Comparison of ENCODE assay signal across 27 cellular contexts in the genomic region with DNA sequence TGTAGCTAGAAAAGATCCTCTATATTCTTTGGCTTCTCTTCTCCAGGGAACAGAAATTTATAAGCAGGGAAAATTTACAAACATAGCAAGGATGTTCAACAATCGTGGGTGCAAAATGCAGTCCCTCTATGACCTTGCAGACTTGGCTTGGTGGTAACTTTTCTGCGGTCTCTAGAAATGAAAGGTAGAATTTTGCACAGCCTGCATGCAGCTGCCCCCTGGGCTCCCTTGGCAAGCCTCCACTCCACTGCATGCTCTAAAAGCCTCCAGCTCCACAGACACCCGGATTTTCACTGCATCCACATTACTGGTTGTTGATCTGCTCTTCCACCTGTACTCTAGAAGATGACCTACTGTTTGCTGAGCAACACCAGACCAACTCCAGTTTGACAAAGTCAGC.
"Had no signal": no experiment of that assay in that cellular context is flagged by ENCODE, and none has a peak within 500 bp of the region (broad histone marks: within the 10 kb centered on the region; RNA-seq: fewer than 3 reads in every experiment).

No MANE protein-coding gene starts in this region.

- H3K4me2 ChIP-seq: smooth muscle cell had no signal

- H3K27me3 Mint-ChIP-seq: naive thymus-derived CD4-positive, alpha-beta T cell; natural killer cell treated with Interleukin-12 subunit alpha and Interleukin-12 subunit beta and Interleukin-15 and Interleukin-18, amount 100 ng/mL, for 72 hours; progenitor cell of endocrine pancreas; stimulated activated memory B cell treated with anti-CD40 and anti-IgM and Interleukin-4, amounts not matched to agents 10 μg/mL and 1 μg/mL and 100 μg/mL, for 72 hours; stimulated activated naive CD8-positive, alpha-beta T cell treated with anti-CD3 and anti-CD28 coated beads, Interleukin-15, amount 100 ng/mL, for 72 hours had no signal

- H3K4me1 Mint-ChIP-seq: naive thymus-derived CD4-positive, alpha-beta T cell; stimulated activated memory B cell treated with anti-CD40 and anti-IgM and Interleukin-4, amounts not matched to agents 10 μg/mL and 1 μg/mL and 100 μg/mL, for 72 hours; stimulated activated naive CD8-positive, alpha-beta T cell treated with anti-CD3 and anti-CD28 coated beads, Interleukin-15, amount 100 ng/mL, for 72 hours had no signal

- H3K27me3 ChIP-seq: left lung, ovary, right atrium auricular region, right lobe of liver, tibial artery, upper lobe of right lung had no signal

- ATAC-seq: left colon; left lung; mucosa of descending colon; naive thymus-derived CD4-positive, alpha-beta T cell; natural killer cell treated with Interleukin-12 subunit alpha and Interleukin-12 subunit beta and Interleukin-15 and Interleukin-18, amount 100 ng/mL, for 72 hours; right lobe of liver; stimulated activated memory B cell treated with anti-CD40 and anti-IgM and Interleukin-4, amounts not matched to agents 10 μg/mL and 1 μg/mL and 100 μg/mL, for 72 hours; stimulated activated naive CD8-positive, alpha-beta T cell treated with anti-CD3 and anti-CD28 coated beads, Interleukin-15, amount 100 ng/mL, for 72 hours; upper lobe of right lung had no signal

- H3K27ac Mint-ChIP-seq: naive thymus-derived CD4-positive, alpha-beta T cell; natural killer cell treated with Interleukin-12 subunit alpha and Interleukin-12 subunit beta and Interleukin-15 and Interleukin-18, amount 100 ng/mL, for 72 hours; stimulated activated memory B cell treated with anti-CD40 and anti-IgM and Interleukin-4, amounts not matched to agents 10 μg/mL and 1 μg/mL and 100 μg/mL, for 72 hours; stimulated activated naive CD8-positive, alpha-beta T cell treated with anti-CD3 and anti-CD28 coated beads, Interleukin-15, amount 100 ng/mL, for 72 hours had no signal

- H3K4me1 ChIP-seq: left lung, right atrium auricular region, right lobe of liver, upper lobe of right lung had no signal

- DNase-seq: hippocampal formation; kidney; left colon; left lung; midbrain; mucosa of descending colon; naive thymus-derived CD4-positive, alpha-beta T cell; ovary; right lobe of liver; stimulated activated CD4-positive, alpha-beta T cell treated with anti-CD3 and anti-CD28 coated beads, Interleukin-1b, Interleukin-23, amount 100 ng/mL, for 48 hours; stimulated activated CD4-positive, alpha-beta T cell treated with anti-CD3 and anti-CD28 coated beads, Interleukin-2, amount 100 ng/mL, for 48 hours; stimulated activated CD4-positive, alpha-beta T cell treated with anti-CD3 and anti-CD28 coated beads, Interleukin-4, amount 100 ng/mL, for 4 hours; stimulated activated CD8-positive, alpha-beta memory T cell treated with anti-CD3 and anti-CD28 coated beads, Interleukin-4, amount 100 ng/mL, for 48 hours; stimulated activated naive CD4-positive, alpha-beta T cell treated with Interleukin-2 at 50 U/mL for 16 hours; stimulated activated naive CD8-positive, alpha-beta T cell treated with anti-CD3 and anti-CD28 coated beads, Interleukin-15, amount 100 ng/mL, for 72 hours; substantia nigra; tibial artery; trophoblast cell; upper lobe of right lung had no signal

- H3K36me3 Mint-ChIP-seq: naive thymus-derived CD4-positive, alpha-beta T cell; natural killer cell treated with Interleukin-12 subunit alpha and Interleukin-12 subunit beta and Interleukin-15 and Interleukin-18, amount 100 ng/mL, for 72 hours; stimulated activated memory B cell treated with anti-CD40 and anti-IgM and Interleukin-4, amounts not matched to agents 10 μg/mL and 1 μg/mL and 100 μg/mL, for 72 hours had no signal

- H3K27ac ChIP-seq: left lung, ovary, right atrium auricular region, right lobe of liver, thoracic aorta, tibial artery, upper lobe of right lung had no signal

- H3K4me3 Mint-ChIP-seq: naive thymus-derived CD4-positive, alpha-beta T cell; natural killer cell treated with Interleukin-12 subunit alpha and Interleukin-12 subunit beta and Interleukin-15 and Interleukin-18, amount 100 ng/mL, for 72 hours; neural crest cell; stimulated activated memory B cell treated with anti-CD40 and anti-IgM and Interleukin-4, amounts not matched to agents 10 μg/mL and 1 μg/mL and 100 μg/mL, for 72 hours; stimulated activated naive CD8-positive, alpha-beta T cell treated with anti-CD3 and anti-CD28 coated beads, Interleukin-15, amount 100 ng/mL, for 72 hours had no signal

- H3K36me3 ChIP-seq: left lung, ovary, right atrium auricular region, right lobe of liver, thoracic aorta, tibial artery, upper lobe of right lung had no signal

- H3K9me3 ChIP-seq: ovary, right atrium auricular region, right lobe of liver, thoracic aorta, tibial artery, upper lobe of right lung had no signal

- H3K4me3 ChIP-seq: left lung, lung, mucosa of descending colon, ovary, right atrium auricular region, right lobe of liver, smooth muscle cell, thoracic aorta, tibial artery, upper lobe of right lung had no signal
